ENCODE assay signal across 1 cellular context in the genomic region with DNA sequence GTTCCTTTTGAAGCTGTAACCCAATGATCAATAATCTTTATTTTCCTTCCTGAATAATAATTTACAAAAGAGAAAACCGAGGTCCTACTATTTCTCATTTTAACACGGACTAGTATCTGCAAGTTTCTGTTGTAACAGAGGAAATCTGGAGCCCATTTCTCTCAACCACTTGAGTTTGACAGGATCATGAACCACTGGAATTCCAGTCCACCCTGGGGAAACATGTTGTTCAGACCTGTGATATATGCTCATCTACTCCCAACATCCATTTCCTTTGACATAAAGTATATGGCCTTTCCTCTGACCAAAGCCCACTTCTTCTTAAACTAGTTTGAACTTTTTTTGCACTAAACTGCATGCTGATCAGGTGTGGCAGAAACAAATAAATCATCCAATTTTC.
TF ChIP-seq lines count a peak whose summit lies in the region.

No MANE protein-coding gene starts in this region.

TF ChIP-seq in HepG2, 621 proteins besides CTCF, POLR2A, EP300 and RAD21 (continued from another document):
- TF ChIP-seq, protein P1, sequence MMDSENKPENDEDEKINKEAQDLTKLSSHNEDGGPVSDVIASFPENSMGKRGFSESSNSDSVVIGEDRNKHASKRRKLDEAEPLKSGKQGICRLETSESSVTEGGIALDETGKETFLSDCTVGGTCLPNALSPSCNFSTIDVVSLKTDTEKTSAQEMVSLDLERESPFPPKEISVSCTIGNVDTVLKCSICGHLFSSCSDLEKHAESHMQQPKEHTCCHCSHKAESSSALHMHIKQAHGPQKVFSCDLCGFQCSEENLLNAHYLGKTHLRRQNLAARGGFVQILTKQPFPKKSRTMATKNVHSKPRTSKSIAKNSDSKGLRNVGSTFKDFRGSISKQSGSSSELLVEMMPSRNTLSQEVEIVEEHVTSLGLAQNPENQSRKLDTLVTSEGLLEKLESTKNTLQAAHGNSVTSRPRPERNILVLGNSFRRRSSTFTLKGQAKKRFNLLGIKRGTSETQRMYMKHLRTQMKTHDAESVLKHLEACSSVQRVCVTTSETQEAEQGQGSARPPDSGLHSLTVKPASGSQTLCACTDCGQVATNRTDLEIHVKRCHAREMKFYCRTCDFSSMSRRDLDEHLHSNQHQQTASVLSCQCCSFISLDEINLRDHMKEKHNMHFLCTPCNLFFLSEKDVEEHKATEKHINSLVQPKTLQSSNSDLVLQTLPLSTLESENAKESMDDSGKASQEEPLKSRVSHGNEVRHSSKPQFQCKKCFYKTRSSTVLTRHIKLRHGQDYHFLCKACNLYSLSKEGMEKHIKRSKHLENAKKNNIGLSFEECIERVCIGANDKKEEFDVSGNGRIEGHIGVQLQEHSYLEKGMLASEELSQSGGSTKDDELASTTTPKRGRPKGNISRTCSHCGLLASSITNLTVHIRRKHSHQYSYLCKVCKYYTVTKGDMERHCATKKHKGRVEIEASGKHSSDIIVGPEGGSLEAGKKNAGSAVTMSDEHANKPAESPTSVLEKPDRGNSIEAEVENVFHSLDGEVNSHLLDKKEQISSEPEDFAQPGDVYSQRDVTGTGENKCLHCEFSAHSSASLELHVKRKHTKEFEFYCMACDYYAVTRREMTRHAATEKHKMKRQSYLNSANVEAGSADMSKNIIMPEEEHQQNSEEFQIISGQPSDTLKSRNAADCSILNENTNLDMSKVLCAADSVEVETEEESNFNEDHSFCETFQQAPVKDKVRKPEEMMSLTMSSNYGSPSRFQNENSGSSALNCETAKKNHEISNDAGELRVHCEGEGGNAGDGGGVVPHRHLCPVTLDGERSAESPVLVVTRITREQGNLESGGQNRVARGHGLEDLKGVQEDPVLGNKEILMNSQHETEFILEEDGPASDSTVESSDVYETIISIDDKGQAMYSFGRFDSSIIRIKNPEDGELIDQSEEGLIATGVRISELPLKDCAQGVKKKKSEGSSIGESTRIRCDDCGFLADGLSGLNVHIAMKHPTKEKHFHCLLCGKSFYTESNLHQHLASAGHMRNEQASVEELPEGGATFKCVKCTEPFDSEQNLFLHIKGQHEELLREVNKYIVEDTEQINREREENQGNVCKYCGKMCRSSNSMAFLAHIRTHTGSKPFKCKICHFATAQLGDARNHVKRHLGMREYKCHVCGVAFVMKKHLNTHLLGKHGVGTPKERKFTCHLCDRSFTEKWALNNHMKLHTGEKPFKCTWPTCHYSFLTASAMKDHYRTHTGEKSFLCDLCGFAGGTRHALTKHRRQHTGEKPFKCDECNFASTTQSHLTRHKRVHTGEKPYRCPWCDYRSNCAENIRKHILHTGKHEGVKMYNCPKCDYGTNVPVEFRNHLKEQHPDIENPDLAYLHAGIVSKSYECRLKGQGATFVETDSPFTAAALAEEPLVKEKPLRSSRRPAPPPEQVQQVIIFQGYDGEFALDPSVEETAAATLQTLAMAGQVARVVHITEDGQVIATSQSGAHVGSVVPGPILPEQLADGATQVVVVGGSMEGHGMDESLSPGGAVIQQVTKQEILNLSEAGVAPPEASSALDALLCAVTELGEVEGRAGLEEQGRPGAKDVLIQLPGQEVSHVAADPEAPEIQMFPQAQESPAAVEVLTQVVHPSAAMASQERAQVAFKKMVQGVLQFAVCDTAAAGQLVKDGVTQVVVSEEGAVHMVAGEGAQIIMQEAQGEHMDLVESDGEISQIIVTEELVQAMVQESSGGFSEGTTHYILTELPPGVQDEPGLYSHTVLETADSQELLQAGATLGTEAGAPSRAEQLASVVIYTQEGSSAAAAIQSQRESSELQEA (CRISPR knock-in tag; IDR thresholded peaks at IDR 0.05; ENCODE audit: not compliant biosample characterization): no peak
- TF ChIP-seq ZC3H13 (CRISPR knock-in tag; IDR thresholded peaks at IDR 0.05) (no peak), CHD2 (IDR thresholded peaks at IDR 0.05; ENCODE audit: low read depth, low read length) (no peak), ZNF44 (CRISPR knock-in tag; IDR thresholded peaks at IDR 0.05) (no peak)
- TF ChIP-seq, protein P2, sequence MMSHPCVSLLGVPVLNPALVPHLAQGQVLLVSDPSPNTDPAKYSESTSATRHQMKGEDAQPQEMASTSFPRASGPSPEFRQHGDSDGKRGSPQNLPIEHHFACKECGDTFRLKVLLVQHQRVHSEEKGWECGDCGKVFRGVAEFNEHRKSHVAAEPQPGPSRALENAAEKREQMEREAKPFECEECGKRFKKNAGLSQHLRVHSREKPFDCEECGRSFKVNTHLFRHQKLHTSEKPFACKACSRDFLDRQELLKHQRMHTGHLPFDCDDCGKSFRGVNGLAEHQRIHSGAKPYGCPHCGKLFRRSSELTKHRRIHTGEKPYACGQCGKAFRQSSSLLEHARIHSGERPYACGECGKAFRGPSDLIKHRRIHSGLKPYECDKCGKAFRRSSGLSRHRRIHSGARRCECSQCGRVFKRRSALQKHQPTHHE (CRISPR knock-in tag; IDR thresholded peaks at IDR 0.05; ENCODE audit: borderline replicate concordance): no peak
- TF ChIP-seq, protein P3, sequence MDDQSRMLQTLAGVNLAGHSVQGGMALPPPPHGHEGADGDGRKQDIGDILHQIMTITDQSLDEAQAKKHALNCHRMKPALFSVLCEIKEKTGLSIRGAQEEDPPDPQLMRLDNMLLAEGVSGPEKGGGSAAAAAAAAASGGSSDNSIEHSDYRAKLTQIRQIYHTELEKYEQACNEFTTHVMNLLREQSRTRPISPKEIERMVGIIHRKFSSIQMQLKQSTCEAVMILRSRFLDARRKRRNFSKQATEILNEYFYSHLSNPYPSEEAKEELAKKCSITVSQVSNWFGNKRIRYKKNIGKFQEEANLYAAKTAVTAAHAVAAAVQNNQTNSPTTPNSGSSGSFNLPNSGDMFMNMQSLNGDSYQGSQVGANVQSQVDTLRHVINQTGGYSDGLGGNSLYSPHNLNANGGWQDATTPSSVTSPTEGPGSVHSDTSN (CRISPR knock-in tag; IDR thresholded peaks at IDR 0.05; ENCODE audit: borderline replicate concordance): no peak
- TF ChIP-seq, protein P4, sequence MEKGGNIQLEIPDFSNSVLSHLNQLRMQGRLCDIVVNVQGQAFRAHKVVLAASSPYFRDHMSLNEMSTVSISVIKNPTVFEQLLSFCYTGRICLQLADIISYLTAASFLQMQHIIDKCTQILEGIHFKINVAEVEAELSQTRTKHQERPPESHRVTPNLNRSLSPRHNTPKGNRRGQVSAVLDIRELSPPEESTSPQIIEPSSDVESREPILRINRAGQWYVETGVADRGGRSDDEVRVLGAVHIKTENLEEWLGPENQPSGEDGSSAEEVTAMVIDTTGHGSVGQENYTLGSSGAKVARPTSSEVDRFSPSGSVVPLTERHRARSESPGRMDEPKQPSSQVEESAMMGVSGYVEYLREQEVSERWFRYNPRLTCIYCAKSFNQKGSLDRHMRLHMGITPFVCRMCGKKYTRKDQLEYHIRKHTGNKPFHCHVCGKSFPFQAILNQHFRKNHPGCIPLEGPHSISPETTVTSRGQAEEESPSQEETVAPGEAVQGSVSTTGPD (CRISPR knock-in tag; IDR thresholded peaks at IDR 0.05): no peak
